In the genomic region with DNA sequence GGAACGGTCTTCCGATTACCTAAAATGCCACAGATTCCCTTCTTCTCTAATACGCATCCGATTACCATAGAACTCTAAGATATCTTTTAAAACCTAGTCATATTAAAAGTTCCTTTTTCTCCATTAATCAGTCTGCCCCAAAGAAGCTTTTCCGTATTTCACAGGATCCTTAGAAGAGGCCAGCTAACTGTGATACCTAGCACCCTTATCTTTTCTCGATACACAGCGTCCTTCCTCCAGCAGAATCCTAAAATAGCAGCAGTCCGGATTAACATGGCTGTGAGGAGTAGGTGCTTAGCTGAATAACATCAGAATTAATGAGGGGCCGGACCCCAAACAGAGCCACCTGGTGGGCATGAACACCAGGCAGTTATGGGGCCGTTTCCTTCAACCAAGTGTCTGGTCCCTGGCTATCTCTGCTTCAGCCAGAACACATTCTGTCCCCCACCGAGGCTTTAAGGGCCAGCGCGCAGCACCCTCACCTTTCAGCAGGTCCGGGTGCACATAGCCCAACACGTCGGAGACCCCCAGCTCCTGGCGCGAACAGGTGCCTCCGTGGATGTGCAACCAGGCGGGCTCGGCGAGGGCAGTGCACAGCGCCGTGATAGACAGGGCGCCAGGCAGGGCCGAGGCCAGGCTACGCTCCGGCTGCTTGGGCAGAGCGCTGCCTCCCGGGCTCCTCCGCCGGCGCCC, we compare ENCODE assay signal across 1 cellular context.
TF ChIP-seq lines count a peak whose summit lies in the region.

No MANE protein-coding gene starts in this region.

TF ChIP-seq in K562, 482 proteins besides CTCF, POLR2A, EP300 and RAD21 (continued from another document):
- TF ChIP-seq, protein P1, sequence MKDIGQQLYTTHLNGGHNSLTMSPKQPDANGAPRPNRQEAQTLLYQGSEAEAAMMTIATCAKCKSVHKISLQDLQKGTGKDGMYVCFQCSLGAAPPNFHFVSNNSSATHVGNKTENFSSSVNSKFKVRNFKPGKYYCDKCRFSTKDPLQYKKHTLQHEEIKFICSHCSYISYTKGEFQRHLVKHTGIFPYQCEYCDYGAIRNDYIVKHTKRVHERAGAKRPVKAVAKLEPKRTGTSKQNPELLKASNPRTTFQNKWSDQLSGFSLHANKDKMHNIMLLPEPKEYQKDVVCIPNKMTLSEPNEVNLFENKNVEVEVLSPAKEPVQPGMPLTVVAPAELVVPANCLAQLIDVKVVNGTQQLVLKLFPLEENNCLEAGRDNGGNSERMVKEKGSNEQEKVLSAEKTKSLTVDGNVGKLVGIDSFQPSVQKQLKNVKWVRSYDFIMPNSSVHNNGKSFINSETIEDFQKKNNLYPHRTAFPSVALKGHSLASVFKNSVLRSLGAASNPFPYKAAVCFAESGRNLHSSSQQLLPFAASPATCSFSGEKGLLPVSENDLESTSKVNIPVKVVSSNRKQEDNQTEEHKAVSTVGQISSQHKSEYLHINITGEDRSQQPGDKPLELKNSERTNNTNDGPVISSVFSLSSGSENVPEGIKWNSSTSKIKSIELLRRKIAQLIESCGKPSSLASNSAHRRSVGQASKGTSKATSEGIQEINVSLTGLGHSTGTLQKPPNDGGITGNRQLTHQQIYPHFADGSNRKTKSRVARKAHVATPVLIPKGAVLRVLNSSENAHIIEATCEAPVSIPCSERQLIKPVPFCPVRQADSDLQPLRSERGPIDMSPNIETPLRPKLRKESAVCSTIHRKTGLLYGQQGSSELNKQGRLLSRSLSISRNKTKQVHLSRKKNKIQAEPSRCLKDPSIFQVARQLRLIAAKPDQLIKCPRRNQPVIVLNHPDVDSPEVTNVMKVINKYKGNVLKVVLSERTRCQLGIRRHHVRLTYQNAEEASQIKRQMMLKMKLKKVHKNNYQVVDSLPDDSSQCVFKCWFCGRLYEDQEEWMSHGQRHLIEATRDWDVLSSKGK (CRISPR knock-in tag; IDR thresholded peaks at IDR 0.05) = no peak
- TF ChIP-seq SIN3A (IDR thresholded peaks at IDR 0.05; ENCODE audit: borderline replicate concordance in 2 of 2, control insufficient read depth in 1 of 2, low read depth in 2 of 2, low read length in 2 of 2) (0 out of 4 replicates have a peak, but pooled peaks of 1 of the 2 experiments have one; percentile 3), ZNF316 (IDR thresholded peaks at IDR 0.05) (no peak), KLF10 (CRISPR knock-in tag; IDR thresholded peaks at IDR 0.05) (no peak), ZFP30 (CRISPR knock-in tag; IDR thresholded peaks at IDR 0.05; ENCODE audit: borderline replicate concordance) (no peak), MTA1 (IDR thresholded peaks at IDR 0.05; ENCODE audit: borderline replicate concordance) (no peak)
- TF ChIP-seq, protein P2, sequence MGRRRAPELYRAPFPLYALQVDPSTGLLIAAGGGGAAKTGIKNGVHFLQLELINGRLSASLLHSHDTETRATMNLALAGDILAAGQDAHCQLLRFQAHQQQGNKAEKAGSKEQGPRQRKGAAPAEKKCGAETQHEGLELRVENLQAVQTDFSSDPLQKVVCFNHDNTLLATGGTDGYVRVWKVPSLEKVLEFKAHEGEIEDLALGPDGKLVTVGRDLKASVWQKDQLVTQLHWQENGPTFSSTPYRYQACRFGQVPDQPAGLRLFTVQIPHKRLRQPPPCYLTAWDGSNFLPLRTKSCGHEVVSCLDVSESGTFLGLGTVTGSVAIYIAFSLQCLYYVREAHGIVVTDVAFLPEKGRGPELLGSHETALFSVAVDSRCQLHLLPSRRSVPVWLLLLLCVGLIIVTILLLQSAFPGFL (CRISPR knock-in tag; IDR thresholded peaks at IDR 0.05) = 0 out of 2 replicates have a peak, but pooled peaks have one; percentile 25
